In the genomic region with DNA sequence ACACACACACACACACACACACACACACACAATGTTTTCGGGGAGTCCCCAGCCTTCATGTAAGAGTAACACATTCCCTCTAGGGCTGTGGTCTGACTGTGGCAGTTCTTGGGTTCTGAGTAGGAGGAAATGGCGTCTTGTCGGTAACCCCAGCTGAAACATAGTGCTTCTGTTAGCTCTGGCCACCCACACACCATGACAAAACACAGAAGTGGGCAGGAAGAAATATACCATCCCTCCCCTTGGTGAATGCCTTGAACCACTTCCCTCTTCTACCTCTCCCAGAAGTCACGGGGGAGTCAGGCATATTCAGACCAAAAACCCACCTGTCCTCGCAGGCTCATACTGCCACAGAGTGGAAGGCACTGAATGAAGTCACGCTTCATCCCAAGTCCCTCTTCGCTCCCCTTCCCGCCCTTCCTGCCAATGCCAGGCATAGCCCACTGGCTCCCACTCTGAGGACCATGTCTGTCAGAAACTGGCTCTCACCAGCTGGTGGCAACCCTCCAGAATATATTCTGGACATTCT, we compare ENCODE assay signal across 8 cellular contexts. TPM values are rescaled to one million over a fixed set of nuclear protein-coding genes. Genes with fewer than 3 reads are reported as not detected.
DNase-seq lines count a peak whose midpoint lies in the region; ATAC-seq and TF ChIP-seq lines count a peak whose summit lies in the region.

No MANE protein-coding gene starts in this region.

- H2AFZ ChIP-seq in neural progenitor cell (replicated peaks): peak overlapping the region; percentile 26
- no peak overlapping the region for H2AFZ ChIP-seq in MM.1S (ENCODE audit: low read length)

- H3K9ac ChIP-seq in neural progenitor cell (no peak overlapping the region), MM.1S (ENCODE audit: low read length) (no peak overlapping the region)

- 73 to 79% methylated on average over 8 of the region's 8 CpGs for WGBS in aorta, 2 donors

- peak; percentile 84 for ATAC-seq in CD4-positive, alpha-beta T cell (ENCODE audit: poor library complexity)
- ATAC-seq in HG03520 (IDR thresholded peaks at IDR 0.05; ENCODE audit: unreplicated experiment): peak; percentile 73
- ATAC-seq in aorta (ENCODE audit: low FRiP score): no peak

- H3K4me1 Mint-ChIP-seq in CD4-positive, alpha-beta T cell (ENCODE audit: low read depth): peaks cover 51% of the 10 kb centered on the region
- peaks cover 7% of the 10 kb centered on the region for H3K4me1 Mint-ChIP-seq in neural progenitor cell

- intact Hi-C loops in CD4-positive, alpha-beta T cell (cut with DNase I, micrococcal nuclease): loop anchor here (5.0 to 10.0 kb wide), 4 partner anchors 64 to 299 kb away; a partner anchor contains a TSS
- intact Hi-C loops in aorta (cut with DNase I): loop anchor here in 1 of 2 donors (10.0 kb wide), 1 partner anchor 299 kb away; a partner anchor contains a TSS

- peaks cover 10% of the 10 kb centered on the region for H3F3A ChIP-seq in neural progenitor cell (ENCODE audit: low read depth)
- no peaks in the 10 kb centered on the region for H3F3A ChIP-seq in MM.1S (ENCODE audit: insufficient read depth, low read length)

- H3K4me3 Mint-ChIP-seq in CD4-positive, alpha-beta T cell: peak overlapping the region; percentile 38
- no peak overlapping the region for H3K4me3 Mint-ChIP-seq in neural progenitor cell

- H3K27me3 Mint-ChIP-seq in CD4-positive, alpha-beta T cell: no peaks in the 10 kb centered on the region
- peaks cover 17% of the 10 kb centered on the region for H3K27me3 Mint-ChIP-seq in neural progenitor cell (ENCODE audit: insufficient read depth, low read depth)

- no peaks in the 10 kb centered on the region for H3K27me3 ChIP-seq in CD4-positive, alpha-beta T cell (ENCODE audit: control insufficient read depth, insufficient read depth, low read length)
- H3K27me3 ChIP-seq in neural progenitor cell (peaks cover 11% of the 10 kb centered on the region), H7 (ENCODE audit: control insufficient read depth, insufficient read depth, low read length) (no peaks in the 10 kb centered on the region), aorta (ENCODE audit: control insufficient read depth in 1 of 2, insufficient read depth in 2 of 2, low read length in 1 of 2) (no peaks in the 10 kb centered on the region), right atrium auricular region (no peaks in the 10 kb centered on the region), MM.1S (replicated peaks; ENCODE audit: insufficient read depth, low read length) (no peaks in the 10 kb centered on the region)

- H3K79me2 ChIP-seq in neural progenitor cell (ENCODE audit: low read depth) (no peaks in the 10 kb centered on the region), MM.1S (ENCODE audit: low read length) (no peaks in the 10 kb centered on the region)

- peaks cover 20% of the 10 kb centered on the region for H3K36me3 Mint-ChIP-seq in CD4-positive, alpha-beta T cell (ENCODE audit: low read depth)
- peaks cover 3% of the 10 kb centered on the region for H3K36me3 Mint-ChIP-seq in neural progenitor cell

- H3K9me3 Mint-ChIP-seq in CD4-positive, alpha-beta T cell: no peaks in the 10 kb centered on the region
- H3K9me3 Mint-ChIP-seq in neural progenitor cell: no peaks in the 10 kb centered on the region

- H3K4me2 ChIP-seq in neural progenitor cell (no peak overlapping the region), MM.1S (ENCODE audit: low read depth, low read length) (no peak overlapping the region)

- CTCF ChIA-PET in CD4-positive, alpha-beta T cell (lab: Charles Lee): interaction anchor here (0.8 to 6.0 kb wide), 14 partner anchors 12 to 200 kb away, joined by 3 to 48 read pairs (median 4); a partner anchor contains a TSS

- no peaks in the 10 kb centered on the region for H3K9me3 ChIP-seq in CD4-positive, alpha-beta T cell (ENCODE audit: control insufficient read depth, low read length)
- H3K9me3 ChIP-seq in neural progenitor cell (ENCODE audit: low read depth): no peaks in the 10 kb centered on the region
- no peaks in the 10 kb centered on the region for H3K9me3 ChIP-seq in aorta (ENCODE audit: control insufficient read depth, low read length)
- H3K9me3 ChIP-seq in right atrium auricular region: no peaks in the 10 kb centered on the region
- H3K9me3 ChIP-seq in MM.1S (replicated peaks; ENCODE audit: insufficient read depth, low read length): no peaks in the 10 kb centered on the region

- no peak overlapping the region for H3K4me3 ChIP-seq in neural progenitor cell
- no peak overlapping the region for H3K4me3 ChIP-seq in H7 (ENCODE audit: insufficient read depth, low read depth, low read length)
- no peak overlapping the region for H3K4me3 ChIP-seq in aorta (ENCODE audit: low read length in 2 of 2)
- no peak overlapping the region for H3K4me3 ChIP-seq in right atrium auricular region
- H3K4me3 ChIP-seq in MM.1S (ENCODE audit: low read length): no peak overlapping the region

- TF ChIP-seq CTCF in CD4-positive, alpha-beta T cell (IDR thresholded peaks at IDR 0.05): no peak
- no peak for TF ChIP-seq CTCF in neural progenitor cell (IDR thresholded peaks at IDR 0.05)
- no peak for TF ChIP-seq CTCF in right atrium auricular region (IDR thresholded peaks at IDR 0.05)
- no peak for TF ChIP-seq CTCF in MM.1S (IDR thresholded peaks at IDR 0.05; ENCODE audit: low read length)

- H3K4me1 ChIP-seq in neural progenitor cell (peaks cover 8% of the 10 kb centered on the region), aorta (ENCODE audit: control insufficient read depth in 1 of 2, insufficient read depth in 2 of 2, low read length in 2 of 2) (peaks cover 0 to 3% of the 10 kb centered on the region in 2 donors), right atrium auricular region (peaks cover 0 to 21% of the 10 kb centered on the region in 2 donors), MM.1S (ENCODE audit: low read length) (no peaks in the 10 kb centered on the region)

- H3K36me3 ChIP-seq in neural progenitor cell (no peaks in the 10 kb centered on the region), H7 (replicated peaks; ENCODE audit: control insufficient read depth, insufficient read depth, low read length) (no peaks in the 10 kb centered on the region; the same call in 1 of the 2 replicates), aorta (ENCODE audit: control insufficient read depth in 1 of 2, insufficient read depth in 2 of 2, low read length in 1 of 2) (peaks cover 2 to 5% of the 10 kb centered on the region in 2 donors), right atrium auricular region (peaks cover 15% of the 10 kb centered on the region), MM.1S (replicated peaks; ENCODE audit: insufficient read depth, low read length) (no peaks in the 10 kb centered on the region; the same call in 1 of the 2 replicates)

- H3K9me2 ChIP-seq in MM.1S (replicated peaks; ENCODE audit: insufficient read depth, low read length): no peaks in the 10 kb centered on the region

- no peak overlapping the region for H3K27ac ChIP-seq in CD4-positive, alpha-beta T cell (ENCODE audit: low read depth, low read length)
- no peak overlapping the region for H3K27ac ChIP-seq in neural progenitor cell
- H3K27ac ChIP-seq in aorta (ENCODE audit: low read depth in 1 of 2, low read length in 2 of 2): peak overlapping the region in 1 of 2 donors; percentile 9
- H3K27ac ChIP-seq in right atrium auricular region: no peak overlapping the region
- H3K27ac ChIP-seq in MM.1S (ENCODE audit: low read length): no peak overlapping the region

- peak overlapping the region; percentile 91 for H3K27ac Mint-ChIP-seq in CD4-positive, alpha-beta T cell
- H3K27ac Mint-ChIP-seq in neural progenitor cell: no peak overlapping the region

- peak in 4 of 10 experiments; percentile 18 to 52 (median 36) for DNase-seq in CD4-positive, alpha-beta T cell
- DNase-seq in activated CD8-positive, alpha-beta memory T cell treated with anti-CD3 and anti-CD28 coated beads, Interleukin-2, amount 50 U/mL, for 48 hours: peak; percentile 79
- DNase-seq in neural progenitor cell (ENCODE audit: low spot score) (no peak), H7 (no peak), aorta (no peak), right atrium auricular region (ENCODE audit: low spot score) (no peak), MM.1S (no peak)

- POLR2A ChIA-PET in CD4-positive, alpha-beta T cell (lab: Charles Lee): interaction anchor here (0.6 to 2.6 kb wide), 8 partner anchors 11 to 166 kb away, joined by 3 to 16 read pairs (median 5); a partner anchor contains a TSS

- H4K20me1 ChIP-seq in neural progenitor cell (ENCODE audit: low read depth) (no peaks in the 10 kb centered on the region), MM.1S (ENCODE audit: insufficient read depth, low read length) (no peaks in the 10 kb centered on the region)

RNA-seq across cellular contexts. Expression of a gene that starts 11.5 kb away (rescaled TPM):
- 10 to 100 TPM; 44.0 to 46.8 TPM for total RNA-seq in CD4-positive, alpha-beta T cell
- total RNA-seq in neural progenitor cell (ENCODE audit: low replicate concordance) (52.7 and 62.1 TPM in 2 replicates), aorta (10 to 100 TPM; 31.5 to 43.7 TPM), right atrium auricular region (10 to 100 TPM; 54.1 to 83.6 TPM)
- total RNA-seq in H7 (2014; rRNA removed; shearing (Covaris generic)): 57.6 and 76.6 TPM in 2 replicates
- polyA plus RNA-seq in aorta: 10 to 100 TPM; 33.2 to 37.5 TPM

RNA-seq across cellular contexts. Expression of a gene that starts 18.4 kb away (rescaled TPM):
- total RNA-seq in CD4-positive, alpha-beta T cell: 10 to 100 TPM; 38.7 to 41.5 TPM
- total RNA-seq in neural progenitor cell (ENCODE audit: low replicate concordance) (29.5 and 40.3 TPM in 2 replicates), aorta (100 to 1,000 TPM; 117 to 289 TPM), right atrium auricular region (10 to 100 TPM; 40.9 to 71.8 TPM)
- total RNA-seq in H7 (2014; rRNA removed; shearing (Covaris generic)): 16.1 and 26.2 TPM in 2 replicates
- polyA plus RNA-seq in aorta: 10 to 100 TPM; 54.5 to 56.5 TPM
